In genomic region chr12:110468212-110469048, GRCh38 we compare ENCODE assay signal across 8 cellular contexts. TPM values are rescaled to one million over a fixed set of nuclear protein-coding genes. Genes with fewer than 3 reads are reported as not detected.
A peak's percentile ranks its signal among the peaks of the same experiment; 100 is the strongest.
DNase-seq lines count a peak whose midpoint lies in the region; ATAC-seq and TF ChIP-seq lines count a peak whose summit lies in the region.

Gene FAM216A (plus strand): TSS chr12:110468845. CDS start chr12:110468876, 31 bp downstream.
Gene GPN3 (minus strand): TSS chr12:110468257. CDS start chr12:110468203, 54 bp downstream.

- ATAC-seq in GM19468 (IDR thresholded peaks at IDR 0.05; ENCODE audit: extremely low read depth, unreplicated experiment), result peak; percentile 67
- peak; percentile 94 for ATAC-seq in lung (ENCODE audit: insufficient read depth, low FRiP score)

- H3K4me3 Mint-ChIP-seq in CD8-positive, alpha-beta memory T cell, result peak within 1 kb of the TSS; percentile 92 to 99 (median 98)

- peak; percentile 90 to 98 (median 96) for DNase-seq in CD8-positive, alpha-beta memory T cell
- DNase-seq in HS-5 (ENCODE audit: low read depth) (peak; percentile 97), lung (ENCODE audit: low spot score) (peak; percentile 97)
- peak; percentile 89 for DNase-seq in NK-92 treated with Interleukin-12 subunit alpha and Interleukin-12 subunit beta, amount 100 ng/mL, for 24 hours (lab: John Stamatoyannopoulos, UW)
- DNase-seq in activated CD8-positive, alpha-beta memory T cell treated with anti-CD3 and anti-CD28 coated beads for 24 hours, result peak; percentile 97
- peak; percentile 94 for DNase-seq in effector CD8-positive, alpha-beta T cell (lab: John Stamatoyannopoulos, UW)
- DNase-seq in stimulated activated CD4-positive, alpha-beta T cell treated with anti-CD3 and anti-CD28 coated beads, TNF-alpha, amount 100 ng/mL, for 4 hours (ENCODE audit: low read depth in 3 of 3), result peak; percentile 80 to 91 (median 90)

- peaks cover 4 to 27% (median 9%) of the 10 kb centered on the region in 3 donors for H3K36me3 Mint-ChIP-seq in CD8-positive, alpha-beta memory T cell

- 0% methylated on average over 72 to 79 of the region's 79 CpGs for WGBS in lung, 2 donors

- POLR2A ChIA-PET in CD8-positive, alpha-beta memory T cell (lab: Charles Lee), result interaction anchor here (0.5 to 3.7 kb wide), 17 partner anchors 12 to 275 kb away, joined by 3 to 42 read pairs (median 4); partner anchors contain the start of genes ARPC3, HVCN1, RAD9B and TCTN1

- H3K27me3 ChIP-seq in CD8-positive, alpha-beta memory T cell (ENCODE audit: insufficient read depth, low read length, poor library complexity, severe bottlenecking), result no peaks in the 10 kb centered on the region
- no peaks in the 10 kb centered on the region for H3K27me3 ChIP-seq in lung (ENCODE audit: control insufficient read depth, insufficient read depth)

- H3K4me3 ChIP-seq in CD8-positive, alpha-beta memory T cell (ENCODE audit: low read length), result peak within 1 kb of the TSS; percentile 93
- H3K4me3 ChIP-seq in lung, result peak within 1 kb of the TSS; percentile 72

- peak within 1 kb of the TSS; percentile 78 for H3K27ac ChIP-seq in CD8-positive, alpha-beta memory T cell (ENCODE audit: low read depth, low read length)
- peak within 1 kb of the TSS; percentile 92 to 95 for H3K27ac ChIP-seq in lung (ENCODE audit: low read depth in 1 of 2, low read length in 1 of 2)

- peaks cover 0 to 2% of the 10 kb centered on the region in 2 donors for H3K27me3 Mint-ChIP-seq in CD8-positive, alpha-beta memory T cell

- H3K4me1 ChIP-seq in CD8-positive, alpha-beta memory T cell (ENCODE audit: insufficient read depth, low read length), result peaks cover 25% of the 10 kb centered on the region
- H3K4me1 ChIP-seq in lung (ENCODE audit: control insufficient read depth in 2 of 2, insufficient read depth in 2 of 2, low read length in 2 of 2), result peaks cover 4 to 8% of the 10 kb centered on the region in 2 donors

- TF ChIP-seq CTCF in lung (IDR thresholded peaks at IDR 0.05; ENCODE audit: control extremely low read depth, extremely low read depth), result no peak

- CTCF ChIA-PET in CD8-positive, alpha-beta memory T cell (lab: Charles Lee), result interaction anchor here (0.6 to 6.5 kb wide), 37 partner anchors 9 to 1606 kb away, joined by 3 to 100 read pairs (median 4); partner anchors contain the start of genes ARPC3, RAD9B and VPS29

- H3K4me1 Mint-ChIP-seq in CD8-positive, alpha-beta memory T cell, result peaks cover 18 to 45% (median 37%) of the 10 kb centered on the region in 3 donors

- H3K9me3 Mint-ChIP-seq in CD8-positive, alpha-beta memory T cell, result no peaks in the 10 kb centered on the region

- H3K36me3 ChIP-seq in CD8-positive, alpha-beta memory T cell (ENCODE audit: insufficient read depth, low read length), result no peaks in the 10 kb centered on the region
- H3K36me3 ChIP-seq in lung (ENCODE audit: control insufficient read depth in 2 of 2, insufficient read depth in 2 of 2, low read length in 2 of 2), result peaks cover 0 to 3% of the 10 kb centered on the region in 2 donors

- H3K9me3 ChIP-seq in CD8-positive, alpha-beta memory T cell (ENCODE audit: low read length), result no peaks in the 10 kb centered on the region
- no peaks in the 10 kb centered on the region for H3K9me3 ChIP-seq in lung (ENCODE audit: control insufficient read depth in 2 of 2, insufficient read depth in 1 of 2, low read length in 1 of 2)

- H3K27ac Mint-ChIP-seq in CD8-positive, alpha-beta memory T cell, result peak within 1 kb of the TSS; percentile 82 to 99 (median 98)

RNA-seq across cellular contexts. Expression of gene FAM216A, which starts in this region (rescaled TPM):
- total RNA-seq in CD8-positive, alpha-beta memory T cell, result 10 to 100 TPM; 43.2 to 44.0 TPM
- 9.8 TPM for polyA plus RNA-seq in CD8-positive, alpha-beta memory T cell
- 1 to 10 TPM; 2.9 to 6.3 TPM for total RNA-seq in lung
- polyA plus RNA-seq in lung, result 1 to 10 TPM; 4.0 to 6.4 TPM

RNA-seq across cellular contexts. Expression of gene GPN3, which starts in this region (rescaled TPM):
- total RNA-seq in CD8-positive, alpha-beta memory T cell, result 10 to 100 TPM; 59.4 TPM
- 33.9 TPM for polyA plus RNA-seq in CD8-positive, alpha-beta memory T cell
- total RNA-seq in lung, result 10 to 100 TPM; 20.4 to 24.4 TPM
- 10 to 100 TPM; 23.7 to 26.9 TPM for polyA plus RNA-seq in lung

Comparison
In these comparisons a context has a peak if more than half of its experiments do, and no peak if none do; other contexts are left out.
1. Peak in every context shown above with its lines: DNase-seq, ATAC-seq, H3K4me3 ChIP-seq and H3K27ac ChIP-seq.
2. RNA of gene FAM216A (total RNA-seq): 43.2 to 44.0 TPM in CD8-positive, alpha-beta memory T cell; 2.9 to 6.3 TPM in lung; every median in the first group is over 4 times any median in the second.